In the genomic region with DNA sequence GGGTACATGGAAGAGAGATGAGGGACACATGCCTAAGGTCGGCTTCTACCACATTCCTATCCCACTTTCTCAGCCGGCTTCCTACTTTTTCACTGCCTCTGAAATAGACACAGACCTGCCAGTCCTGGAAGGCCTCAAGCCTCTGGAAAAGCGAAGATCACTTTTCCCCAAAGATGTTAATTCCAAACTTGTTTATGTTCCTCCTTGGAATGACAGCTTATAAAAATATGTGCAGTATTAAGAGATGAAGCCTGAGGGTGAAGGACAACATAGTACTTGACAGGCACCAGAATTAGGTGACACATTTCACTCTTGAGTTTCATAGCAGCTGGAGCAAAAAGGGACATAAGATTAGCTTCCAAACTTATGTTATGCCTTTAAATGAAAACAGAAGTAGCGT, we compare ENCODE assay signal across 16 cellular contexts. TPM values are rescaled to one million over a fixed set of nuclear protein-coding genes. Genes with fewer than 3 reads are reported as not detected.
DNase-seq lines count a peak whose midpoint lies in the region; ATAC-seq and TF ChIP-seq lines count a peak whose summit lies in the region.
"Had no signal": no experiment of that assay in that cellular context is flagged by ENCODE, and none has a peak within 500 bp of the region (broad histone marks: within the 10 kb centered on the region; RNA-seq: fewer than 3 reads in every experiment).

No MANE protein-coding gene starts in this region.

- H3K4me1 Mint-ChIP-seq in effector memory CD8-positive, alpha-beta T cell (ENCODE audit: low read depth in 2 of 2), result peaks cover 48 to 71% of the 10 kb centered on the region in 2 donors

- no peak overlapping the region for H3K9ac ChIP-seq in parathyroid adenoma

- no peak for ATAC-seq in effector memory CD8-positive, alpha-beta T cell (replicated peaks)
- ATAC-seq in GM21786 (IDR thresholded peaks at IDR 0.05; ENCODE audit: unreplicated experiment) (no peak), HG02610 (IDR thresholded peaks at IDR 0.05; ENCODE audit: unreplicated experiment) (no peak)
- ATAC-seq: PC-3 had no signal

- H3K36me3 ChIP-seq in Peyer's patch (peaks cover 0 to 4% (median 0%) of the 10 kb centered on the region in 3 donors), parathyroid adenoma (ENCODE audit: control insufficient read depth, insufficient read depth, low read length) (no peaks in the 10 kb centered on the region), tibial artery (no peaks in the 10 kb centered on the region), SJCRH30 (no peaks in the 10 kb centered on the region)

- no peaks in the 10 kb centered on the region for H3K9me3 Mint-ChIP-seq in effector memory CD8-positive, alpha-beta T cell
- H3K9me3 Mint-ChIP-seq: T-helper 1 cell treated with Interleukin-12 subunit alpha and Interleukin-12 subunit beta and Interleukin-4 antibody, amounts not matched to agents 30 μg/mL and 1 μg/mL, for 36 hours had no signal

- peaks cover 28% of the 10 kb centered on the region for H3K36me3 Mint-ChIP-seq in effector memory CD8-positive, alpha-beta T cell (ENCODE audit: insufficient read depth)

- peak overlapping the region; percentile 27 to 86 (median 38) for H3K27ac ChIP-seq in Peyer's patch
- peak overlapping the region; percentile 42 for H3K27ac ChIP-seq in parathyroid adenoma
- H3K27ac ChIP-seq in tibial artery, result peak overlapping the region; percentile 69 to 83
- no peak overlapping the region for H3K27ac ChIP-seq in SJCRH30

- no peaks in the 10 kb centered on the region for H3K27me3 ChIP-seq in Peyer's patch
- no peaks in the 10 kb centered on the region for H3K27me3 ChIP-seq in parathyroid adenoma (ENCODE audit: control insufficient read depth, insufficient read depth, low read length)
- no peaks in the 10 kb centered on the region for H3K27me3 ChIP-seq in tibial artery
- no peaks in the 10 kb centered on the region for H3K27me3 ChIP-seq in SJCRH30

- no peak for TF ChIP-seq POLR2A in Peyer's patch (IDR thresholded peaks at IDR 0.05)

- no peaks in the 10 kb centered on the region for H3K27me3 Mint-ChIP-seq in effector memory CD8-positive, alpha-beta T cell

- no peak overlapping the region for H3K4me2 ChIP-seq in parathyroid adenoma (ENCODE audit: low read length)

- peak overlapping the region; percentile 29 to 41 for H3K27ac Mint-ChIP-seq in effector memory CD8-positive, alpha-beta T cell
- H3K27ac Mint-ChIP-seq: T-helper 1 cell treated with Interleukin-12 subunit alpha and Interleukin-12 subunit beta and Interleukin-4 antibody, amounts not matched to agents 30 μg/mL and 1 μg/mL, for 36 hours had no signal

- intact Hi-C loops in tibial artery (cut with DNase I; ENCODE audit: low total_unique reads), result no loop called here

- H2AFZ ChIP-seq in parathyroid adenoma, result no peak overlapping the region

- DNase-seq in Peyer's patch (no peak), tibial artery (no peak), SJCRH30 (no peak)
- no peak for DNase-seq in effector memory CD8-positive, alpha-beta T cell
- DNase-seq: activated CD4-positive, alpha-beta T cell treated with anti-CD3 and anti-CD28 coated beads for 1 hour; activated CD8-positive, alpha-beta memory T cell treated with anti-CD3 and anti-CD28 coated beads, Interleukin-2, amount 50 U/mL, for 48 hours; activated naive CD4-positive, alpha-beta T cell treated with anti-CD3 and anti-CD28 coated beads, Interleukin-2, amount 50 U/mL, for 16 hours; C1 segment of cervical spinal cord; head of caudate nucleus; KBM-7; NCI-H446 treated with DMSO at 0.1 percent for 48 hours; PC-3 had no signal

- no peak for TF ChIP-seq CTCF in Peyer's patch (IDR thresholded peaks at IDR 0.05)
- TF ChIP-seq CTCF in parathyroid adenoma (IDR thresholded peaks at IDR 0.05), result no peak
- TF ChIP-seq CTCF in tibial artery (IDR thresholded peaks at IDR 0.05), result no peak

- H3K79me2 ChIP-seq in parathyroid adenoma, result peaks cover 31% of the 10 kb centered on the region

- no peaks in the 10 kb centered on the region for H3K9me3 ChIP-seq in Peyer's patch
- no peaks in the 10 kb centered on the region for H3K9me3 ChIP-seq in parathyroid adenoma (ENCODE audit: control insufficient read depth, low read length)
- no peaks in the 10 kb centered on the region for H3K9me3 ChIP-seq in tibial artery
- H3K9me3 ChIP-seq in SJCRH30 (replicated peaks), result no peaks in the 10 kb centered on the region

- H3K4me3 ChIP-seq in Peyer's patch, result no peak overlapping the region
- no peak overlapping the region for H3K4me3 ChIP-seq in parathyroid adenoma (ENCODE audit: low read depth, low read length)
- no peak overlapping the region for H3K4me3 ChIP-seq in tibial artery
- H3K4me3 ChIP-seq in SJCRH30, result no peak overlapping the region

- H3K4me1 ChIP-seq in Peyer's patch, result peaks cover 0 to 83% (median 22%) of the 10 kb centered on the region in 4 donors
- peaks cover 69% of the 10 kb centered on the region for H3K4me1 ChIP-seq in parathyroid adenoma
- H3K4me1 ChIP-seq in tibial artery, result peaks cover 0 to 98% (median 89%) of the 10 kb centered on the region in 4 donors
- peaks cover 57% of the 10 kb centered on the region for H3K4me1 ChIP-seq in SJCRH30

- H3K4me3 Mint-ChIP-seq in effector memory CD8-positive, alpha-beta T cell, result no peak overlapping the region
- H3K4me3 Mint-ChIP-seq: T-helper 1 cell treated with Interleukin-12 subunit alpha and Interleukin-12 subunit beta and Interleukin-4 antibody, amounts not matched to agents 30 μg/mL and 1 μg/mL, for 36 hours had no signal

RNA-seq across cellular contexts. Expression of a gene that starts 25.2 kb away (rescaled TPM):
- 10 to 100 TPM; 34.3 to 61.1 (median 49.7) TPM for total RNA-seq in Peyer's patch
- 35.0 and 35.7 TPM in 2 replicates for total RNA-seq in SJCRH30 (2014; rRNA removed; shearing (Covaris generic))
